ENCODE assay signal across 29 cellular contexts in genomic region chr14:78071016-78071549, GRCh38.
"Had no signal": no experiment of that assay in that cellular context is flagged by ENCODE, and none has a peak within 500 bp of the region (broad histone marks: within the 10 kb centered on the region; RNA-seq: fewer than 3 reads in every experiment).

No MANE protein-coding gene starts in this region.

- H3K36me3 ChIP-seq: adrenal gland, brain microvascular endothelial cell, MG63, SJCRH30, WERI-Rb-1 had no signal

- H3K9me3 ChIP-seq: adrenal gland, MG63, SJCRH30 had no signal

- H2AFZ ChIP-seq: PC-9 had no signal

- H3K27me3 ChIP-seq: adrenal gland, brain microvascular endothelial cell, MG63, SJCRH30 had no signal

- H3K4me1 ChIP-seq: adrenal gland, SJCRH30 had no signal

- H3K4me2 ChIP-seq: PC-9 had no signal

- DNase-seq: activated CD4-positive, alpha-beta T cell treated with anti-CD3 and anti-CD28 coated beads for 1 hour; activated CD4-positive, alpha-beta T cell treated with anti-CD3 and anti-CD28 coated beads for 48 hours; activated CD4-positive, CD25-positive, alpha-beta regulatory T cell; activated CD8-positive, alpha-beta T cell treated with anti-CD3 and anti-CD28 coated beads for 36 hours; activated gamma-delta T cell; activated naive CD4-positive, alpha-beta T cell treated with Interleukin-2 at 50 U/mL for 16 hours; activated T-cell treated with anti-CD3 and anti-CD28 coated beads, Interleukin-2, amount 50 U/mL, for 24 hours; adrenal gland; brain microvascular endothelial cell; central memory CD4-positive, alpha-beta T cell; Kasumi-1; KG1; MG63; NCI-H1048; NCI-H1105 treated with DMSO at 0.1 percent for 48 hours; NCI-H1436; NCI-H1694; NCI-H1930; NCI-H2081 treated with DMSO at 0.1 percent for 48 hours; NCI-H345; NCI-H524 treated with DMSO at 0.1 percent for 48 hours; NCI-H748 treated with DMSO at 0.1 percent for 48 hours; PC-9; SHP77; SJCRH30; T1000; WERI-Rb-1 had no signal

- H3K4me3 ChIP-seq: adrenal gland, MG63, PC-9, SJCRH30, SK-N-MC had no signal

- ATAC-seq: activated CD8-positive, alpha-beta T cell treated with anti-CD3 and anti-CD28 coated beads for 36 hours had no signal

- H3K27ac ChIP-seq: adrenal gland, brain microvascular endothelial cell, PC-9, SJCRH30, SK-N-MC, WERI-Rb-1 had no signal

- FAIRE-seq: RCC 7860 had no signal
